Comparison of ENCODE assay signal across 31 cellular contexts in the genomic region with DNA sequence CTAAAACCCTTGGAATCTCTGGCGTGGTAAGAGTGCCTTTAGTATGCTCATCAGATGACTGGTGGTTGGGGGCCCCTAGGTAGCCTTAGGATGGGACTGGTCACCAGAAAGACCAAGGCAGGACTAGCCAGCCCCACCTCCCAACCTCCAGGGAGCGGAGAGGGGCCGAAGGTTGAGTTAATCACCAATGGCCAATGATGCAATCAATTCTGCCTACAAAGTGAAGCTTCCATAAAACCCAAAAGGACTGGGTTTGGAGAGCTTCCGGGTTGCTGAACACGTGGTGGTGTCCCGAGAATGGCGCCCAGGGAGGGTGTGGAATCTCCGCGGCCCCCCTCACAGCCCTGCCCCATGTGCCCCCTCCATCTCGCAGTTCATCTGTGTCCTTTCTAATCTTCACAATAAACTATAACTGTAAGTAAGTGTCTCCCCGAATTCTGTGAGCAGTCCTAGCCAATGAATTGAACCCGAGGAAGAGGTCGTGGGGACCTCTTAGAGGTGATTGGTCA. TPM values are rescaled to one million over a fixed set of nuclear protein-coding genes. Genes with fewer than 3 reads are reported as not detected.
"Had no signal": no experiment of that assay in that cellular context is flagged by ENCODE, and none has a peak within 500 bp of the region (broad histone marks: within the 10 kb centered on the region; RNA-seq: fewer than 3 reads in every experiment).

No MANE protein-coding gene starts in this region.

- H3K4me3 Mint-ChIP-seq: natural killer cell; stimulated activated effector memory CD8-positive, alpha-beta T cell treated with anti-CD3 and anti-CD28 coated beads, Interleukin-12 subunit alpha, Interleukin-12 subunit beta, amount 100 ng/mL, for 72 hours had no signal

- FAIRE-seq: colon, kidney, pancreas had no signal

- H3K27ac Mint-ChIP-seq: natural killer cell; progenitor cell of endocrine pancreas; stimulated activated effector memory CD8-positive, alpha-beta T cell treated with anti-CD3 and anti-CD28 coated beads, Interleukin-12 subunit alpha, Interleukin-12 subunit beta, amount 100 ng/mL, for 72 hours had no signal

- H3K36me3 Mint-ChIP-seq: natural killer cell; stimulated activated effector memory CD8-positive, alpha-beta T cell treated with anti-CD3 and anti-CD28 coated beads, Interleukin-12 subunit alpha, Interleukin-12 subunit beta, amount 100 ng/mL, for 72 hours had no signal

- H3K27ac ChIP-seq: epithelial cell of prostate, gastrocnemius medialis, pancreas, stomach, thyroid gland had no signal

- H3K4me2 ChIP-seq: smooth muscle cell had no signal

- H3K36me3 ChIP-seq: gastrocnemius medialis, pancreas, stomach, thyroid gland had no signal

- H3K4me3 ChIP-seq: dorsolateral prefrontal cortex, gastrocnemius medialis, pancreas, smooth muscle cell, stomach, thyroid gland had no signal

- DNase-seq: effector CD4-positive, alpha-beta T cell; foreskin fibroblast; gastrocnemius medialis; head of caudate nucleus; kidney; mammary epithelial cell; mesendoderm; natural killer cell; occipital lobe; pancreas; stimulated activated CD4-positive, alpha-beta T cell treated with anti-CD3 and anti-CD28 coated beads, Interleukin-2, amount 100 ng/mL, for 24 hours; stimulated activated CD4-positive, alpha-beta T cell treated with anti-CD3 and anti-CD28 coated beads, Interleukin-4, amount 100 ng/mL, for 24 hours; stimulated activated naive CD4-positive, alpha-beta T cell treated with Interleukin-2 at 50 U/mL for 16 hours; stomach; thyroid gland had no signal

- H3K27me3 ChIP-seq: pancreas, thyroid gland had no signal

- H3K9me3 ChIP-seq: gastrocnemius medialis, pancreas, stomach, thyroid gland had no signal

- H3K4me1 Mint-ChIP-seq: natural killer cell; stimulated activated effector memory CD8-positive, alpha-beta T cell treated with anti-CD3 and anti-CD28 coated beads, Interleukin-12 subunit alpha, Interleukin-12 subunit beta, amount 100 ng/mL, for 72 hours had no signal

- ATAC-seq: esophagus mucosa; gastrocnemius medialis; left lobe of liver; natural killer cell; pancreas; sciatic nerve; stimulated activated effector memory CD8-positive, alpha-beta T cell treated with anti-CD3 and anti-CD28 coated beads, Interleukin-12 subunit alpha, Interleukin-12 subunit beta, amount 100 ng/mL, for 72 hours had no signal

- H3K9me3 Mint-ChIP-seq: natural killer cell; stimulated activated effector memory CD8-positive, alpha-beta T cell treated with anti-CD3 and anti-CD28 coated beads, Interleukin-12 subunit alpha, Interleukin-12 subunit beta, amount 100 ng/mL, for 72 hours had no signal

- H3K4me1 ChIP-seq: gastrocnemius medialis, pancreas, stomach, thyroid gland had no signal

RNA-seq across cellular contexts. Expression of gene SLC22A11, which starts 31.2 kb away (rescaled TPM):
- total RNA-seq: cerebellum, esophagus mucosa, gastrocnemius medialis, glomerular endothelial cell, mammary epithelial cell, myocyte, natural killer cell, occipital lobe, progenitor cell of endocrine pancreas, sciatic nerve, smooth muscle cell, stomach, subcutaneous adipose tissue, temporal lobe, thyroid gland, urinary bladder had no signal
- polyA plus RNA-seq: mammary epithelial cell, neural cell, smooth muscle cell, stomach had no signal
